ENCODE assay signal across 21 cellular contexts in genomic region chr13:31042084-31042483, GRCh38.
DNase-seq lines count a peak whose midpoint lies in the region; ATAC-seq and TF ChIP-seq lines count a peak whose summit lies in the region.
"Had no signal": no experiment of that assay in that cellular context is flagged by ENCODE, and none has a peak within 500 bp of the region (broad histone marks: within the 10 kb centered on the region; RNA-seq: fewer than 3 reads in every experiment).

No MANE protein-coding gene starts in this region.

- H3K36me3 Mint-ChIP-seq in effector memory CD8-positive, alpha-beta T cell (ENCODE audit: insufficient read depth): peaks cover 3% of the 10 kb centered on the region
- no peaks in the 10 kb centered on the region for H3K36me3 Mint-ChIP-seq in osteocyte (ENCODE audit: unreplicated experiment)
- no peaks in the 10 kb centered on the region for H3K36me3 Mint-ChIP-seq in CD4-positive, alpha-beta memory T cell
- H3K36me3 Mint-ChIP-seq: CD14-positive monocyte had no signal

- no peak overlapping the region for H3K4me3 ChIP-seq in BLaER1 treated with 17β-estradiol and CSF1 and Interleukin-3, amounts not matched to agents 10 nM and 100 nM
- H3K4me3 ChIP-seq in OCI-LY7 (ENCODE audit: low read depth, low read length, poor library complexity, severe bottlenecking): no peak overlapping the region
- no peak overlapping the region for H3K4me3 ChIP-seq in CD4-positive, alpha-beta memory T cell (ENCODE audit: low read length in 2 of 2)
- H3K4me3 ChIP-seq: HAP-1, MG63 had no signal

- POLR2A ChIA-PET in OCI-LY7 (lab: Charles Lee): no interaction called here
- POLR2A ChIA-PET in CD4-positive, alpha-beta memory T cell (lab: Charles Lee; ENCODE audit: partially characterized antibody): no interaction called here

- no peak overlapping the region for H3K9ac ChIP-seq in BLaER1 treated with 17β-estradiol and CSF1 and Interleukin-3, amounts not matched to agents 10 nM and 100 nM

- peaks cover 71 to 86% (median 80%) of the 10 kb centered on the region in 10 experiments for H3K4me1 ChIP-seq in BLaER1 treated with 17β-estradiol and CSF1 and Interleukin-3, amounts not matched to agents 10 nM and 100 nM
- peaks cover 31% of the 10 kb centered on the region for H3K4me1 ChIP-seq in OCI-LY7 (ENCODE audit: insufficient read depth, low read length, poor library complexity, severe bottlenecking)
- peaks cover 45% of the 10 kb centered on the region for H3K4me1 ChIP-seq in CD4-positive, alpha-beta memory T cell (ENCODE audit: insufficient read depth, low read length)

- no peaks in the 10 kb centered on the region for H3K9me3 Mint-ChIP-seq in effector memory CD8-positive, alpha-beta T cell
- H3K9me3 Mint-ChIP-seq in osteocyte (ENCODE audit: unreplicated experiment): no peaks in the 10 kb centered on the region
- no peaks in the 10 kb centered on the region for H3K9me3 Mint-ChIP-seq in CD4-positive, alpha-beta memory T cell

- peaks cover 0 to 34% (median 0%) of the 10 kb centered on the region in 11 experiments; a peak in 6 of 22 replicates for H3K27me3 ChIP-seq in BLaER1 treated with 17β-estradiol and CSF1 and Interleukin-3, amounts not matched to agents 10 nM and 100 nM
- H3K27me3 ChIP-seq in CD4-positive, alpha-beta memory T cell (ENCODE audit: insufficient read depth, low read length): no peaks in the 10 kb centered on the region
- H3K27me3 ChIP-seq: MG63 had no signal

- peaks cover 0 to 5% (median 0%) of the 10 kb centered on the region in 11 experiments; a peak in 1 of 22 replicates for H3K9me3 ChIP-seq in BLaER1 treated with 17β-estradiol and CSF1 and Interleukin-3, amounts not matched to agents 10 nM and 100 nM (replicated peaks in 1 of 11)
- H3K9me3 ChIP-seq in OCI-LY7 (ENCODE audit: low read length): no peaks in the 10 kb centered on the region
- no peaks in the 10 kb centered on the region for H3K9me3 ChIP-seq in CD4-positive, alpha-beta memory T cell (ENCODE audit: control insufficient read depth in 1 of 2, low read length in 2 of 2)
- H3K9me3 ChIP-seq: HAP-1, MG63 had no signal

- H3K27ac Mint-ChIP-seq in effector memory CD8-positive, alpha-beta T cell: peak overlapping the region; percentile 65 to 73
- H3K27ac Mint-ChIP-seq in osteocyte (ENCODE audit: unreplicated experiment): no peak overlapping the region
- H3K27ac Mint-ChIP-seq in CD4-positive, alpha-beta memory T cell: peak overlapping the region in 1 of 7 donors; percentile 79
- H3K27ac Mint-ChIP-seq: CD14-positive monocyte had no signal

- no peaks in the 10 kb centered on the region for H3K9me2 ChIP-seq in OCI-LY7 (ENCODE audit: insufficient read depth, low read length)

- DNase-seq in OCI-LY7 (ENCODE audit: low spot score) (no peak), osteocyte (ENCODE audit: extremely low spot score, unreplicated experiment) (peak; percentile 51), SIG-M5 (lab: John Stamatoyannopoulos, UW) (no peak)
- DNase-seq in effector memory CD8-positive, alpha-beta T cell: no peak
- DNase-seq in CD4-positive, alpha-beta memory T cell: no peak
- DNase-seq: COR-L47, DMS 273 treated with DMSO at 0.1 percent for 48 hours, Kasumi-1, MG63, NCI-H1092 treated with DMSO at 0.1 percent for 48 hours, NCI-H146, NCI-H2081, NCI-H774, OCI-M1, SHP77 had no signal

- H3K4me3 Mint-ChIP-seq in effector memory CD8-positive, alpha-beta T cell: no peak overlapping the region
- H3K4me3 Mint-ChIP-seq in osteocyte (ENCODE audit: unreplicated experiment): no peak overlapping the region
- no peak overlapping the region for H3K4me3 Mint-ChIP-seq in CD4-positive, alpha-beta memory T cell

- TF ChIP-seq CTCF in OCI-LY7 (conservative IDR thresholded peaks at IDR 0.05; ENCODE audit: low read length): no peak
- no peak for TF ChIP-seq CTCF in osteocyte (IDR thresholded peaks at IDR 0.05)

- intact Hi-C loops in OCI-LY7 (cut with micrococcal nuclease; ENCODE audit: unreplicated experiment): loop anchor here (5.0 to 10.0 kb wide), 3 partner anchors 235 to 927 kb away; no protein-coding TSS in a partner anchor
- intact Hi-C loops in CD4-positive, alpha-beta memory T cell (cut with micrococcal nuclease): loop anchor here (10.0 kb wide), 3 partner anchors 237 to 1273 kb away; partner anchors contain the start of genes BRCA2 and ZAR1L

- no peak for ATAC-seq in effector memory CD8-positive, alpha-beta T cell (replicated peaks)
- ATAC-seq in HG03439 (IDR thresholded peaks at IDR 0.05; ENCODE audit: unreplicated experiment): no peak
- no peak for ATAC-seq in GM19397 (IDR thresholded peaks at IDR 0.05; ENCODE audit: unreplicated experiment)
- ATAC-seq: SK-N-SH treated with all-trans-retinoic acid at 6 μM for 48 hours had no signal

- no peaks in the 10 kb centered on the region for H3K79me2 ChIP-seq in OCI-LY7 (ENCODE audit: insufficient read depth, low read depth, low read length)

- H4K20me1 ChIP-seq in BLaER1 treated with 17β-estradiol and CSF1 and Interleukin-3, amounts not matched to agents 10 nM and 100 nM: peaks cover 0 to 14% (median 0%) of the 10 kb centered on the region in 11 experiments; a peak in 2 of 22 replicates
- H4K20me1 ChIP-seq in OCI-LY7 (ENCODE audit: insufficient read depth, low read length): no peaks in the 10 kb centered on the region

- BruUV-seq in OCI-LY7 (replicated peaks; lab: Mats Ljungman, UMichigan): no TSS peak

- peak overlapping the region; percentile 37 to 79 (median 60) for H3K4me2 ChIP-seq in BLaER1 treated with 17β-estradiol and CSF1 and Interleukin-3, amounts not matched to agents 10 nM and 100 nM
- H3K4me2 ChIP-seq in OCI-LY7 (ENCODE audit: low read length): peak overlapping the region; percentile 47; the same call in 1 of the 2 replicates

- H3K27ac ChIP-seq in BLaER1 treated with 17β-estradiol and CSF1 and Interleukin-3, amounts not matched to agents 10 nM and 100 nM: peak overlapping the region in 2 of 11 experiments; percentile 6 to 57; a peak in 3 of 22 replicates
- H3K27ac ChIP-seq in OCI-LY7 (ENCODE audit: low read depth, low read length, poor library complexity, severe bottlenecking): no peak overlapping the region
- H3K27ac ChIP-seq in CD4-positive, alpha-beta memory T cell (ENCODE audit: low read depth, low read length): no peak overlapping the region

- H3K36me3 ChIP-seq in BLaER1 treated with 17β-estradiol and CSF1 and Interleukin-3, amounts not matched to agents 10 nM and 100 nM: no peaks in the 10 kb centered on the region
- H3K36me3 ChIP-seq in OCI-LY7 (ENCODE audit: insufficient read depth, low read length): no peaks in the 10 kb centered on the region
- no peaks in the 10 kb centered on the region for H3K36me3 ChIP-seq in CD4-positive, alpha-beta memory T cell (ENCODE audit: insufficient read depth, low read length)
- H3K36me3 ChIP-seq: HAP-1, MG63 had no signal

- no peak overlapping the region for H2AFZ ChIP-seq in OCI-LY7 (ENCODE audit: low read length)

- CTCF ChIA-PET in OCI-LY7 (lab: Charles Lee; ENCODE audit: unreplicated experiment): no interaction called here
- CTCF ChIA-PET in CD4-positive, alpha-beta memory T cell (lab: Charles Lee; ENCODE audit: partially characterized antibody): interaction anchor here (1.9 kb wide), 1 partner anchor 63 kb away, joined by 9 read pairs; no protein-coding TSS in a partner anchor

- peaks cover 7 to 27% of the 10 kb centered on the region in 2 donors for H3K27me3 Mint-ChIP-seq in effector memory CD8-positive, alpha-beta T cell
- peaks cover 2% of the 10 kb centered on the region for H3K27me3 Mint-ChIP-seq in osteocyte (ENCODE audit: unreplicated experiment)
- peaks cover 1 to 2% of the 10 kb centered on the region in 2 donors for H3K27me3 Mint-ChIP-seq in CD4-positive, alpha-beta memory T cell

- peaks cover 35 to 50% of the 10 kb centered on the region in 2 donors for H3K4me1 Mint-ChIP-seq in effector memory CD8-positive, alpha-beta T cell (ENCODE audit: low read depth in 2 of 2)
- H3K4me1 Mint-ChIP-seq in osteocyte (ENCODE audit: unreplicated experiment): peaks cover 24% of the 10 kb centered on the region
- H3K4me1 Mint-ChIP-seq in CD4-positive, alpha-beta memory T cell: peaks cover 28 to 50% (median 38%) of the 10 kb centered on the region in 4 donors
